Comparison of ENCODE assay signal across 8 cellular contexts in genomic region chr3:15557511-15557946, GRCh38. TPM values are rescaled to one million over a fixed set of nuclear protein-coding genes. Genes with fewer than 3 reads are reported as not detected.
DNase-seq lines count a peak whose midpoint lies in the region; ATAC-seq, FAIRE-seq and TF ChIP-seq lines count a peak whose summit lies in the region.

No MANE protein-coding gene starts in this region.

- H3K27me3 ChIP-seq in naive thymus-derived CD4-positive, alpha-beta T cell (ENCODE audit: control insufficient read depth in 2 of 2, insufficient read depth in 2 of 2, low read length in 2 of 2), result no peaks in the 10 kb centered on the region
- no peaks in the 10 kb centered on the region for H3K27me3 ChIP-seq in tibial nerve

- no peak overlapping the region for H3K27ac ChIP-seq in naive thymus-derived CD4-positive, alpha-beta T cell (ENCODE audit: low read depth, low read length)
- no peak overlapping the region for H3K27ac ChIP-seq in tibial nerve

- H3K36me3 ChIP-seq in naive thymus-derived CD4-positive, alpha-beta T cell (ENCODE audit: control insufficient read depth in 2 of 3, insufficient read depth in 3 of 3, low read length in 3 of 3), result peaks cover 0 to 22% (median 0%) of the 10 kb centered on the region in 3 experiments
- peaks cover 0 to 54% (median 0%) of the 10 kb centered on the region in 3 donors for H3K36me3 ChIP-seq in tibial nerve

- peak; percentile 54 for TF ChIP-seq CTCF in AG09319 (IDR thresholded peaks at IDR 0.05; ENCODE audit: low read depth, low read length)
- TF ChIP-seq CTCF in tibial nerve (IDR thresholded peaks at IDR 0.05), result peak; percentile 41 to 64 (median 59)

- intact Hi-C loops in naive thymus-derived CD4-positive, alpha-beta T cell (cut with micrococcal nuclease), result loop anchor here (1.0 to 10.0 kb wide), 10 partner anchors 130 to 453 kb away; partner anchors contain the start of genes CAPN7 (in 2 of the 2), EAF1 (in 2 of the 2) and METTL6 (in 2 of the 2)

- POLR2A ChIA-PET in naive thymus-derived CD4-positive, alpha-beta T cell (lab: Charles Lee), result interaction anchor here (1.3 kb wide), 1 partner anchor 352 kb away, joined by 3 read pairs; the partner anchor contains the start of gene CAPN7

- no peak for TF ChIP-seq POLR2A in GM18505 (IDR thresholded peaks at IDR 0.05; ENCODE audit: borderline replicate concordance, extremely low read depth, insufficient read depth, insufficient read length)
- peak in 1 of 2 donors; percentile 9 for TF ChIP-seq POLR2A in tibial nerve (IDR thresholded peaks at IDR 0.05)

- H3K27ac Mint-ChIP-seq in naive thymus-derived CD4-positive, alpha-beta T cell, result peak overlapping the region in 2 of 9 donors; percentile 19 to 64

- H3K4me1 ChIP-seq in naive thymus-derived CD4-positive, alpha-beta T cell (ENCODE audit: control insufficient read depth in 2 of 2, insufficient read depth in 2 of 2, low read length in 2 of 2), result peaks cover 0 to 15% of the 10 kb centered on the region in 2 donors
- H3K4me1 ChIP-seq in tibial nerve, result peaks cover 0 to 8% (median 4%) of the 10 kb centered on the region in 4 donors

- FAIRE-seq in endometrium (lab: Jason Lieb, UNC), result peak; percentile 88

- 1 to 6% methylated on average over 3 of the region's 3 CpGs for WGBS in tibial nerve, 2 donors

- no peaks in the 10 kb centered on the region for H3K9me3 Mint-ChIP-seq in naive thymus-derived CD4-positive, alpha-beta T cell

- H3K36me3 Mint-ChIP-seq in naive thymus-derived CD4-positive, alpha-beta T cell, result peaks cover 0 to 42% (median 17%) of the 10 kb centered on the region in 5 donors

- peaks cover 0 to 35% (median 11%) of the 10 kb centered on the region in 7 donors for H3K4me1 Mint-ChIP-seq in naive thymus-derived CD4-positive, alpha-beta T cell

- ATAC-seq in GM18505 (IDR thresholded peaks at IDR 0.05; ENCODE audit: unreplicated experiment) (peak; percentile 56), HG03135 (IDR thresholded peaks at IDR 0.05; ENCODE audit: unreplicated experiment) (peak; percentile 59)
- ATAC-seq in naive thymus-derived CD4-positive, alpha-beta T cell, result peak; percentile 92

- H3K27me3 Mint-ChIP-seq in naive thymus-derived CD4-positive, alpha-beta T cell, result no peaks in the 10 kb centered on the region

- peak; percentile 29 for DNase-seq in AG09319 (ENCODE audit: extremely low read depth, low read depth)
- peak; percentile 36 for DNase-seq in NCI-H526 treated with DMSO at 0.1 percent for 48 hours (lab: John Stamatoyannopoulos, UW)
- DNase-seq in activated CD4-positive, alpha-beta T cell treated with anti-CD3 and anti-CD28 coated beads, Interleukin-2, amount 50 U/mL, for 1 hour, result peak; percentile 41
- peak; percentile 13 to 73 (median 62) for DNase-seq in naive thymus-derived CD4-positive, alpha-beta T cell
- DNase-seq in tibial nerve (ENCODE audit: low spot score in 2 of 2), result peak in 1 of 2 donors; percentile 89

- no peak overlapping the region for H3K4me3 ChIP-seq in naive thymus-derived CD4-positive, alpha-beta T cell (ENCODE audit: low read length)
- no peak overlapping the region for H3K4me3 ChIP-seq in tibial nerve

- no peak for TF ChIP-seq EP300 in tibial nerve (IDR thresholded peaks at IDR 0.05)

- H3K9me3 ChIP-seq in naive thymus-derived CD4-positive, alpha-beta T cell (ENCODE audit: control insufficient read depth in 2 of 3, low read length in 3 of 3), result no peaks in the 10 kb centered on the region
- no peaks in the 10 kb centered on the region for H3K9me3 ChIP-seq in tibial nerve

- CTCF ChIA-PET in naive thymus-derived CD4-positive, alpha-beta T cell (lab: Charles Lee), result no interaction called here

- peak overlapping the region in 1 of 10 donors; percentile 0 for H3K4me3 Mint-ChIP-seq in naive thymus-derived CD4-positive, alpha-beta T cell

RNA-seq across cellular contexts. Expression of gene COLQ, which starts 36.0 kb away (rescaled TPM):
- total RNA-seq in naive thymus-derived CD4-positive, alpha-beta T cell, result 1 to 10 TPM; 3.1 to 6.6 (median 4.9) TPM
- polyA plus RNA-seq in naive thymus-derived CD4-positive, alpha-beta T cell, result under 1 TPM; 0.26 TPM
- total RNA-seq in tibial nerve, result 10 to 100 TPM in 1 of 4 donors, 1 to 10 TPM in 3; 1.9 to 10.2 (median 3.6) TPM

RNA-seq across cellular contexts. Expression of gene HACL1, which starts 43.8 kb away (rescaled TPM):
- 10 to 100 TPM; 18.7 to 41.4 (median 35.4) TPM for total RNA-seq in naive thymus-derived CD4-positive, alpha-beta T cell
- 10 to 100 TPM; 40.1 to 40.9 TPM for polyA plus RNA-seq in naive thymus-derived CD4-positive, alpha-beta T cell
- total RNA-seq in tibial nerve, result 10 to 100 TPM; 19.0 to 33.3 (median 24.2) TPM

RNA-seq across cellular contexts. Expression of gene BTD, which starts 44.0 kb away (rescaled TPM):
- 10 to 100 TPM in 4 of 5 experiments, 1 to 10 TPM in 1; 6.8 to 23.3 (median 15.5) TPM for total RNA-seq in naive thymus-derived CD4-positive, alpha-beta T cell
- 10 to 100 TPM; 17.0 to 18.8 TPM for polyA plus RNA-seq in naive thymus-derived CD4-positive, alpha-beta T cell
- 10 to 100 TPM; 14.4 to 50.0 (median 40.2) TPM for total RNA-seq in tibial nerve
